In the genomic region with DNA sequence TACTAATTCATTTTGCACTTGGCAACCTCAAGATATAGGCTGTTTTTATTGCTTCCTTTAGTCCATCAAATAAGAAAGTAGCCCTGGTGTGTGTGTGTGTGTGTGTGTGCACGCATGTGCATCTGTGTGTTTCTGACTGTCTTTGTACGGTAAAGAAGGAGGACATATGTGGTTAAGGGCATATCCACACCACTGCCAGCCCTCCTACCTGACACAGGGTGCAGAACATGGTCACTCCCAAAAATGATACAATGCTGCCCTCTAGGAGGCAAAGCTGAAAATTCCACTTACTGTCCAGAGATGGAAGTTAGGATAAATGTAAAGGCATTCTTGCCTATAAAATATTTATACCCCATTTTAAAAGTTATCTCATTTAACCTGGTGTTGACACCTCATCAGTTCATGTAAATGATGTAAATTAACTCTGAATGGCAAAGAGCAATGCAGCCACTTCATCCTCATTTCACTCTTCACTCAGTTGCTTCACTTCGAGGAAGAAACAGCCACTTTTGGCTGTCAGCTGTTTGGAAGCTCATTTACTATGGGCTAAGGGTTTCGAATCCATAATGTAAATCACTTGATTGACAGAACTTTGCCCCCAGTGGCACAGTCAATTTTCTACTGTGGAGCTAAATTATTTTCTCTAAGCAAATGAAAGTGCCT, we compare ENCODE assay signal across 8 cellular contexts.
DNase-seq lines count a peak whose midpoint lies in the region; ATAC-seq, FAIRE-seq and TF ChIP-seq lines count a peak whose summit lies in the region.

No MANE protein-coding gene starts in this region.

- H3K4me3 ChIP-seq in DND-41 (ENCODE audit: low read depth in 1 of 2, low read length in 2 of 2) (no peak overlapping the region), bronchial epithelial cell (ENCODE audit: low read depth, low read length) (no peak overlapping the region), vagina (no peak overlapping the region)

- no peak overlapping the region for H3K9ac ChIP-seq in DND-41 (ENCODE audit: low read depth, low read length)

- peaks cover 29% of the 10 kb centered on the region for H3K4me1 ChIP-seq in DND-41 (ENCODE audit: insufficient read depth, low read length)
- peaks cover 10% of the 10 kb centered on the region for H3K4me1 ChIP-seq in vagina

- FAIRE-seq in bronchial epithelial cell (lab: Jason Lieb, UNC), result no peak

- TF ChIP-seq POLR2A in vagina (IDR thresholded peaks at IDR 0.05), result no peak

- DNase-seq in DND-41 (peak; percentile 66), HS-27A (ENCODE audit: low read depth) (peak; percentile 29), NCI-H774 (lab: John Stamatoyannopoulos, UW) (peak; percentile 75), bronchial epithelial cell (ENCODE audit: low read depth) (peak; percentile 70), left kidney (ENCODE audit: low read depth, low spot score) (peak; percentile 92), vagina (ENCODE audit: extremely low spot score in 2 of 2) (no peak)

- TF ChIP-seq CTCF in DND-41 (IDR thresholded peaks at IDR 0.05; ENCODE audit: borderline replicate concordance, extremely low read depth, low read length, poor library complexity, severe bottlenecking) (peak; percentile 88), bronchial epithelial cell (IDR thresholded peaks at IDR 0.05; ENCODE audit: insufficient read depth, low read length, severe bottlenecking) (peak; percentile 75), vagina (IDR thresholded peaks at IDR 0.05) (peak; percentile 30 to 52 (median 46))

- no peaks in the 10 kb centered on the region for H3K79me2 ChIP-seq in DND-41 (ENCODE audit: insufficient read depth, low read length)

- H3K27ac ChIP-seq in DND-41 (ENCODE audit: low read length) (peak overlapping the region; percentile 71), vagina (no peak overlapping the region)

- no peaks in the 10 kb centered on the region for H4K20me1 ChIP-seq in DND-41 (ENCODE audit: insufficient read depth, low read length)

- no peak overlapping the region for H3K4me2 ChIP-seq in DND-41 (ENCODE audit: insufficient read depth, low read length)

- intact Hi-C loops in vagina (cut with DNase I), result no loop called here

- H3K27me3 ChIP-seq in DND-41 (ENCODE audit: insufficient read depth, low read length, poor library complexity) (no peaks in the 10 kb centered on the region), bronchial epithelial cell (ENCODE audit: control insufficient read depth, insufficient read depth, low read length) (no peaks in the 10 kb centered on the region), vagina (no peaks in the 10 kb centered on the region)

- H3K36me3 ChIP-seq in DND-41 (ENCODE audit: insufficient read depth, low read length) (no peaks in the 10 kb centered on the region), bronchial epithelial cell (ENCODE audit: control insufficient read depth, insufficient read depth, low read length) (no peaks in the 10 kb centered on the region), vagina (no peaks in the 10 kb centered on the region)

- ATAC-seq in DND-41 (ENCODE audit: insufficient read depth, low read depth) (peak; percentile 87), GM19397 (IDR thresholded peaks at IDR 0.05; ENCODE audit: unreplicated experiment) (peak; percentile 73), HG03457 (IDR thresholded peaks at IDR 0.05; ENCODE audit: unreplicated experiment) (no peak)

- H3K9me3 ChIP-seq in DND-41 (ENCODE audit: insufficient read depth, low read length, severe bottlenecking) (peaks cover 8% of the 10 kb centered on the region), vagina (no peaks in the 10 kb centered on the region)

- H2AFZ ChIP-seq in DND-41 (ENCODE audit: low read depth, low read length), result peak overlapping the region; percentile 37; the same call in 1 of the 2 replicates

Comparison
In these comparisons a context has a peak if more than half of its experiments do, and no peak if none do; other contexts are left out.
1. DNase-seq: peak in DND-41 (single experiment), HS-27A (single experiment), NCI-H774 (single experiment), bronchial epithelial cell (single experiment) and left kidney (single experiment); none in vagina (0 of 2).
2. Peak in every context shown above with its lines, with median percentiles within 50 percentile points of each other: CTCF ChIP-seq.